In genomic region chr5:128192368-128192767, GRCh38 we compare ENCODE assay signal across 16 cellular contexts.
DNase-seq lines count a peak whose midpoint lies in the region; ATAC-seq and TF ChIP-seq lines count a peak whose summit lies in the region.
"Had no signal": no experiment of that assay in that cellular context is flagged by ENCODE, and none has a peak within 500 bp of the region (broad histone marks: within the 10 kb centered on the region; RNA-seq: fewer than 3 reads in every experiment).

No MANE protein-coding gene starts in this region.

- no peaks in the 10 kb centered on the region for H3K9me3 Mint-ChIP-seq in stimulated activated naive CD8-positive, alpha-beta T cell treated with anti-CD3 and anti-CD28 coated beads, Interleukin-15, amount 100 ng/mL, for 72 hours
- H3K9me3 Mint-ChIP-seq: CD14-positive monocyte had no signal

- H3K27ac Mint-ChIP-seq in stimulated activated naive CD8-positive, alpha-beta T cell treated with anti-CD3 and anti-CD28 coated beads, Interleukin-15, amount 100 ng/mL, for 72 hours = no peak overlapping the region
- H3K27ac Mint-ChIP-seq: CD14-positive monocyte had no signal

- H3K27me3 Mint-ChIP-seq in stimulated activated naive CD8-positive, alpha-beta T cell treated with anti-CD3 and anti-CD28 coated beads, Interleukin-15, amount 100 ng/mL, for 72 hours = no peaks in the 10 kb centered on the region

- H3K4me3 Mint-ChIP-seq in stimulated activated naive CD8-positive, alpha-beta T cell treated with anti-CD3 and anti-CD28 coated beads, Interleukin-15, amount 100 ng/mL, for 72 hours = no peak overlapping the region
- H3K4me3 Mint-ChIP-seq: CD14-positive monocyte had no signal

- peaks cover 16% of the 10 kb centered on the region for H3K4me1 Mint-ChIP-seq in stimulated activated naive CD8-positive, alpha-beta T cell treated with anti-CD3 and anti-CD28 coated beads, Interleukin-15, amount 100 ng/mL, for 72 hours
- H3K4me1 Mint-ChIP-seq: CD14-positive monocyte had no signal

- DNase-seq in GM10266 (ENCODE audit: extremely low spot score) = no peak
- DNase-seq in amniotic stem cell (lab: John Stamatoyannopoulos, UW) = no peak
- DNase-seq in stimulated activated naive CD8-positive, alpha-beta T cell treated with anti-CD3 and anti-CD28 coated beads, Interleukin-15, amount 100 ng/mL, for 72 hours = no peak
- DNase-seq: COR-L47, GM23248, MG63, NCI-H1105, NCI-H1694 treated with DMSO at 0.1 percent for 48 hours, PC-3 had no signal

- ATAC-seq in GM18502 (IDR thresholded peaks at IDR 0.05; ENCODE audit: poor library complexity, unreplicated experiment) (peak; percentile 79), GM19351 (IDR thresholded peaks at IDR 0.05; ENCODE audit: unreplicated experiment) (peak; percentile 53), HG02852 (IDR thresholded peaks at IDR 0.05; ENCODE audit: unreplicated experiment) (peak; percentile 75), HG03460 (IDR thresholded peaks at IDR 0.05; ENCODE audit: unreplicated experiment) (peak; percentile 73), HG02571 (IDR thresholded peaks at IDR 0.05; ENCODE audit: unreplicated experiment) (no peak)
- no peak for ATAC-seq in stimulated activated naive CD8-positive, alpha-beta T cell treated with anti-CD3 and anti-CD28 coated beads, Interleukin-15, amount 100 ng/mL, for 72 hours
- ATAC-seq: HCT116, PC-3 had no signal

- no peak for TF ChIP-seq CTCF in GM10266 (IDR thresholded peaks at IDR 0.05; ENCODE audit: control insufficient read depth, insufficient read depth, low read depth, missing control alignments)

Comparison
In these comparisons a context has a peak if more than half of its experiments do, and no peak if none do; other contexts are left out.
1. ATAC-seq: peak in GM18502 (single experiment), GM19351 (single experiment), HG02852 (single experiment) and HG03460 (single experiment); none in stimulated activated naive CD8-positive, alpha-beta T cell treated with anti-CD3 and anti-CD28 coated beads, Interleukin-15, amount 100 ng/mL, for 72 hours (single experiment) and HG02571 (single experiment).